In genomic region chr10:15879058-15879457, GRCh38 we compare ENCODE assay signal across 8 cellular contexts.
DNase-seq lines count a peak whose midpoint lies in the region; ATAC-seq and TF ChIP-seq lines count a peak whose summit lies in the region.

No MANE protein-coding gene starts in this region.

- H3K4me3 ChIP-seq in GM12864 (ENCODE audit: low read depth, low read length): no peak overlapping the region
- H3K4me3 ChIP-seq in choroid plexus epithelial cell (ENCODE audit: low read depth, low read length): no peak overlapping the region

- H3K36me3 Mint-ChIP-seq in nephron (ENCODE audit: low read depth): no peaks in the 10 kb centered on the region

- no peak overlapping the region for H3K4me3 Mint-ChIP-seq in nephron

- no peaks in the 10 kb centered on the region for H3K4me1 Mint-ChIP-seq in nephron

- TF ChIP-seq CTCF in GM12864 (IDR thresholded peaks at IDR 0.05; ENCODE audit: low read depth, low read length, missing control alignments) (peak; percentile 40), choroid plexus epithelial cell (conservative IDR thresholded peaks at IDR 0.05; ENCODE audit: low read depth, low read length) (peak; percentile 61), nephron (IDR thresholded peaks at IDR 0.05; ENCODE audit: unreplicated experiment in 3 of 3) (peak; percentile 73 to 84 (median 84))

- DNase-seq in ACHN (peak; percentile 33), GM12864 (ENCODE audit: low read depth) (no peak), NCI-H2227 (lab: John Stamatoyannopoulos, UW; ENCODE audit: unreplicated experiment) (peak; percentile 46), choroid plexus epithelial cell (ENCODE audit: low read depth) (peak; percentile 67)

- H3K27me3 Mint-ChIP-seq in nephron (ENCODE audit: low read depth): peaks cover 15% of the 10 kb centered on the region

- in situ Hi-C loops in ACHN (cut with HindIII; ENCODE audit: low pct_ligation_motif_present, low pct_unique_long_range_greater_than_20kb, low sequenced_read_pairs): no loop called here

- peaks cover 12% of the 10 kb centered on the region for H3K9me3 Mint-ChIP-seq in nephron

- ATAC-seq in GM21825 (IDR thresholded peaks at IDR 0.05; ENCODE audit: unreplicated experiment): no peak
- ATAC-seq in GM19023 (IDR thresholded peaks at IDR 0.05; ENCODE audit: unreplicated experiment): no peak
- ATAC-seq in GM21723 (IDR thresholded peaks at IDR 0.05; ENCODE audit: unreplicated experiment): no peak

- no peak overlapping the region for H3K27ac Mint-ChIP-seq in nephron
